In the genomic region with DNA sequence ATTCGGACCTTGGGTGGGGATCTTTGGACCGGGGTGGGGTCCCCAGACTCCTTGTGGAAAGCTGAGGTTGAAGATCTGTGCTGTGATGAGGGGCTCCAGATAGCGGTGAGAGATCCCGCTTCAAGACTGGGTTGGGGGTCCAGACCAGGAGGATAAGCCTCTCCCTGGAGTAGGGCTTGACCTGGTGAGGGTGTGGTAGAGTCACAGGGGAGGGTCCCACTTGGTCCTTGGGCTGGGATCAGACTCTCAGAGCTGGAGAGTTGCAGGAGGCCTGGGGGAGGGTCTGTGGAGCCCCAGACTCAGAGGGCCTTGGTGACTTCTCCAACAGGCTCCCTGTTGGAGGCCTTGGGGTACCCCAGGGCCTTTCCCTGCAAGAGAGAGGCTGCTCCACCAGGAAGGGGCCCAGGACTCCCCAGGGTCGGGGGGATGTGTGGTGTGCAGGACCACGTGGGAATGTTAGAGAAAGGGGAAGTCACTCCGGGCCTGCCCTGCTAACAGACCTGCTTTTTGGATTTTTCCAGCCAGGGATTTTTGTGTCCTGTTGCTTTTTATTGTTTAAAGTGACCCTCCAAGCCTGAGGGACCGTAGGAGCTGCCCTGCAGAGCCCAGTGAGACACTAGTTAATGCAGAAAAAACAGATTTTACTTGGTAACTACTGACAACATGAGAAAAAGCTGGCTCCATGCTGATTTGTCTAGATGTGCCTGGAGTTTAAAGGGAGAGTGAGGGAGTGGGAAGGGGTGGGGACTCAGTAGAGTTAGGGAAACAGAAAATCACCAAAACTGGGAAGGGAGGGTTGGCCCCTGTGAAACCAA, we compare ENCODE assay signal across 1 cellular context.
TF ChIP-seq lines count a peak whose summit lies in the region.

No MANE protein-coding gene starts in this region.

TF ChIP-seq in GM23338, 12 proteins besides CTCF, POLR2A, EP300 and RAD21 (continued from another document):
- TF ChIP-seq, protein P1, sequence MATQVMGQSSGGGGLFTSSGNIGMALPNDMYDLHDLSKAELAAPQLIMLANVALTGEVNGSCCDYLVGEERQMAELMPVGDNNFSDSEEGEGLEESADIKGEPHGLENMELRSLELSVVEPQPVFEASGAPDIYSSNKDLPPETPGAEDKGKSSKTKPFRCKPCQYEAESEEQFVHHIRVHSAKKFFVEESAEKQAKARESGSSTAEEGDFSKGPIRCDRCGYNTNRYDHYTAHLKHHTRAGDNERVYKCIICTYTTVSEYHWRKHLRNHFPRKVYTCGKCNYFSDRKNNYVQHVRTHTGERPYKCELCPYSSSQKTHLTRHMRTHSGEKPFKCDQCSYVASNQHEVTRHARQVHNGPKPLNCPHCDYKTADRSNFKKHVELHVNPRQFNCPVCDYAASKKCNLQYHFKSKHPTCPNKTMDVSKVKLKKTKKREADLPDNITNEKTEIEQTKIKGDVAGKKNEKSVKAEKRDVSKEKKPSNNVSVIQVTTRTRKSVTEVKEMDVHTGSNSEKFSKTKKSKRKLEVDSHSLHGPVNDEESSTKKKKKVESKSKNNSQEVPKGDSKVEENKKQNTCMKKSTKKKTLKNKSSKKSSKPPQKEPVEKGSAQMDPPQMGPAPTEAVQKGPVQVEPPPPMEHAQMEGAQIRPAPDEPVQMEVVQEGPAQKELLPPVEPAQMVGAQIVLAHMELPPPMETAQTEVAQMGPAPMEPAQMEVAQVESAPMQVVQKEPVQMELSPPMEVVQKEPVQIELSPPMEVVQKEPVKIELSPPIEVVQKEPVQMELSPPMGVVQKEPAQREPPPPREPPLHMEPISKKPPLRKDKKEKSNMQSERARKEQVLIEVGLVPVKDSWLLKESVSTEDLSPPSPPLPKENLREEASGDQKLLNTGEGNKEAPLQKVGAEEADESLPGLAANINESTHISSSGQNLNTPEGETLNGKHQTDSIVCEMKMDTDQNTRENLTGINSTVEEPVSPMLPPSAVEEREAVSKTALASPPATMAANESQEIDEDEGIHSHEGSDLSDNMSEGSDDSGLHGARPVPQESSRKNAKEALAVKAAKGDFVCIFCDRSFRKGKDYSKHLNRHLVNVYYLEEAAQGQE (IDR thresholded peaks at IDR 0.05; ENCODE audit: unreplicated experiment), result no peak
- TF ChIP-seq EZH2 (IDR thresholded peaks at IDR 0.05; ENCODE audit: low read depth, unreplicated experiment) (no peak), JUNB (IDR thresholded peaks at IDR 0.05; ENCODE audit: unreplicated experiment) (no peak), POLR2AphosphoS5 (IDR thresholded peaks at IDR 0.05; ENCODE audit: low read depth) (no peak; the same call in 1 of the 2 replicates), CREB1 (CRISPR knock-in tag; IDR thresholded peaks at IDR 0.05; ENCODE audit: low read depth) (no peak), ZNF331 (CRISPR knock-in tag; IDR thresholded peaks at IDR 0.05; ENCODE audit: low read depth) (no peak), STAT1 (IDR thresholded peaks at IDR 0.05; ENCODE audit: unreplicated experiment) (no peak), NANOG (IDR thresholded peaks at IDR 0.05; ENCODE audit: borderline replicate concordance) (no peak), EZH2phosphoT487 (IDR thresholded peaks at IDR 0.05; ENCODE audit: unreplicated experiment) (no peak)
